ENCODE assay signal across 26 cellular contexts in genomic region chr3:4060608-4061007, GRCh38.
"Had no signal": no experiment of that assay in that cellular context is flagged by ENCODE, and none has a peak within 500 bp of the region (broad histone marks: within the 10 kb centered on the region; RNA-seq: fewer than 3 reads in every experiment).

No MANE protein-coding gene starts in this region.

- FAIRE-seq: K562 had no signal

- H3K9me3 ChIP-seq: adrenal gland, body of pancreas, Peyer's patch had no signal

- ATAC-seq: activated CD4-positive, alpha-beta T cell treated with anti-CD3 and anti-CD28 coated beads for 36 hours; K562 had no signal

- H3K27me3 ChIP-seq: adrenal gland, body of pancreas, Peyer's patch had no signal

- H3K27ac ChIP-seq: adrenal gland, body of pancreas, Peyer's patch, RWPE1, VCaP had no signal

- H3K36me3 ChIP-seq: adrenal gland, Peyer's patch had no signal

- H3K4me1 ChIP-seq: adrenal gland, body of pancreas had no signal

- H3K4me3 ChIP-seq: adrenal gland, body of pancreas, K562, Peyer's patch had no signal

- DNase-seq: activated CD4-positive, alpha-beta memory T cell treated with anti-CD3 and anti-CD28 coated beads, Interleukin-2, amount 10 ng/mL, durations not matched to agents 7 days and 5 days; activated CD4-positive, alpha-beta T cell treated with anti-CD3 and anti-CD28 coated beads for 36 hours; activated CD4-positive, alpha-beta T cell treated with anti-CD3 and anti-CD28 coated beads, Interleukin-2, amount 50 U/mL, for 1 hour; activated CD4-positive, CD25-positive, alpha-beta regulatory T cell; activated gamma-delta T cell treated with Interleukin-2 at 50 U/mL for 16 hours; activated naive CD4-positive, alpha-beta T cell treated with anti-CD3 and anti-CD28 coated beads, Interleukin-2, amount 50 U/mL, for 16 hours; activated naive CD8-positive, alpha-beta T cell treated with anti-CD3 and anti-CD28 coated beads, Interleukin-2, amount 10 ng/mL, durations not matched to agents 7 days and 5 days; activated T-cell treated with anti-CD3 and anti-CD28 coated beads for 4 hours; activated T-cell treated with anti-CD3 and anti-CD28 coated beads, Interleukin-2, amount 50 U/mL, for 48 hours; adrenal gland; anterior cingulate cortex; body of pancreas; Karpas-422; NCI-H1105 treated with DMSO at 0.1 percent for 48 hours; NCI-H1436 treated with DMSO at 0.1 percent for 48 hours; NCI-H187; NCI-H2081; NCI-H510A treated with DMSO at 0.1 percent for 48 hours; NCI-H69; NK-92 treated with Interleukin-12 subunit alpha and Interleukin-12 subunit beta, amount 100 ng/mL, for 24 hours; Peyer's patch; SHP77 treated with DMSO at 0.1 percent for 48 hours; T-helper 1 cell had no signal
